In genomic region chr22:37660709-37661045, GRCh38 we compare ENCODE assay signal across 1 cellular context.
TF ChIP-seq lines count a peak whose summit lies in the region.

No MANE protein-coding gene starts in this region.

TF ChIP-seq in HepG2, 621 proteins besides CTCF, POLR2A, EP300 and RAD21:
- TF ChIP-seq HMGXB3 (CRISPR knock-in tag; IDR thresholded peaks at IDR 0.05; ENCODE audit: borderline replicate concordance) (0 out of 2 replicates have a peak, but pooled peaks have one; percentile 5), ZNF362 (CRISPR knock-in tag; IDR thresholded peaks at IDR 0.05; ENCODE audit: borderline replicate concordance) (no peak), ZNF574 (CRISPR knock-in tag; IDR thresholded peaks at IDR 0.05) (0 out of 2 replicates have a peak, but pooled peaks have one; percentile 1)
TF ChIP-seq in HepG2: peak in this region for 2.
